ENCODE assay signal across 8 cellular contexts in the genomic region with DNA sequence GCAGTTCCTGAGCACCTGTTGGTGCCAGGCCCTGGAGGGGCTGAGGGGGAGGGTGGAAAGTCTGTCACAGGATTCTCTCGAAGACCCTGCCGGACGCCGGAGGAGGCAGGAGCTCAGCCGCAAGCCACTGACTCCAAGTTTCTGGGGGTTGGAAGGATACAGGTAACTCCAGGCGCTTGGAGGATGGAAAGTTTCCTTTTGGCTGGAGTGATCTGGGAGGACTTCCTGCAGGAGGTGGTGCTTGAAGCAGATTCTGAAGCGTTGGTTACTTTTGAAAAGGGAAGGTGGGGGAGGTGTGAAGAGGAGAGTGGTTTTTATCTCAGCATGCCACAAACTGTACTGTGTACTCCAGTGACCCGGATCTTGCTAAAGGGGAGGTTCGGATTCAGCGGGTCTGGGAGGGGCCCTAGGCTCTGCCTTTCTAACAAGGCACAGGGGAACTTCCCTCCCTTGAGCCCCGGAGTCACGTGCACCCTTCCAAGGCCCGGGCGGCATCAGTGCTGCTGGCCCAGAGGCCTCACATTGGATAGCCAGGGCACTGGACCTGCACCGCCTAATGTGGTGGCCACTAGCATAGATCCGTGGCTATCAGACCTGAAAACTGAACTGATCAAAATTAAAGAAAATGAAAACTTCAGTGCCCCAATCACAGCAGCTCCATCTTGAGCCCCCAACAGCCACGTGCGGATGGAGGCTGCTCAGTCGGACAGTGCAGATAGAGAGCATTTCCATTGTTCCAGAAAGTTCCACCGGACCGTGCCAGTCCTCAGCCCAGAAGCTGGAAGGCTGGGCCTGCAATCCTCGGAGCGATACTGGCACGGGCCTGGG. TPM values are rescaled to one million over a fixed set of nuclear protein-coding genes. Genes with fewer than 3 reads are reported as not detected.
A peak's percentile ranks its signal among the peaks of the same experiment; 100 is the strongest.
DNase-seq lines count a peak whose midpoint lies in the region; ATAC-seq and TF ChIP-seq lines count a peak whose summit lies in the region.

No MANE protein-coding gene starts in this region.

- no peak overlapping the region for H3K4me3 ChIP-seq in Caco-2 (ENCODE audit: low read depth, low read length)

- POLR2A ChIA-PET in Caco-2 (lab: Charles Lee) = no interaction called here
- POLR2A ChIA-PET in HEK293T (lab: Yijun Ruan, JAX) = no interaction called here

- DNase-seq in Caco-2 (no peak), NCI-H69 (lab: John Stamatoyannopoulos, UW) (peak; percentile 39), HEK293T (ENCODE audit: extremely low spot score) (no peak), T1000 (lab: John Stamatoyannopoulos, UW) (no peak), NCI-H345 treated with DMSO at 0.1 percent for 48 hours (lab: John Stamatoyannopoulos, UW; ENCODE audit: unreplicated experiment) (no peak)
- DNase-seq in effector memory CD8-positive, alpha-beta T cell = peak; percentile 65 to 73 (median 73)

- 0 out of 2 replicates have a peak, but pooled peaks cover 5% of the 10 kb centered on the region for H3K4me1 ChIP-seq in Caco-2

- H3K27ac Mint-ChIP-seq in Caco-2 (ENCODE audit: unreplicated experiment) = peak overlapping the region; percentile 11
- H3K27ac Mint-ChIP-seq in effector memory CD8-positive, alpha-beta T cell = peak overlapping the region; percentile 91 to 98
- H3K27ac Mint-ChIP-seq in stimulated activated naive CD8-positive, alpha-beta T cell treated with anti-CD3 and anti-CD28 coated beads, Interleukin-15, Interleukin-2, amounts not matched to agents 100 ng/mL and 50 ng/mL, for 24 hours = peak overlapping the region; percentile 91

- ATAC-seq in GM21526 (IDR thresholded peaks at IDR 0.05; ENCODE audit: low FRiP score, unreplicated experiment) = peak; percentile 43
- ATAC-seq in effector memory CD8-positive, alpha-beta T cell (replicated peaks) = peak; percentile 87

- no peaks in the 10 kb centered on the region for H3K27me3 Mint-ChIP-seq in Caco-2 (ENCODE audit: insufficient read depth, unreplicated experiment)
- no peaks in the 10 kb centered on the region for H3K27me3 Mint-ChIP-seq in effector memory CD8-positive, alpha-beta T cell
- H3K27me3 Mint-ChIP-seq in stimulated activated naive CD8-positive, alpha-beta T cell treated with anti-CD3 and anti-CD28 coated beads, Interleukin-15, Interleukin-2, amounts not matched to agents 100 ng/mL and 50 ng/mL, for 24 hours = no peaks in the 10 kb centered on the region

- H3K9me3 Mint-ChIP-seq in Caco-2 (ENCODE audit: unreplicated experiment) = no peaks in the 10 kb centered on the region
- H3K9me3 Mint-ChIP-seq in effector memory CD8-positive, alpha-beta T cell = no peaks in the 10 kb centered on the region
- H3K9me3 Mint-ChIP-seq in stimulated activated naive CD8-positive, alpha-beta T cell treated with anti-CD3 and anti-CD28 coated beads, Interleukin-15, Interleukin-2, amounts not matched to agents 100 ng/mL and 50 ng/mL, for 24 hours = no peaks in the 10 kb centered on the region

- no TSS peak for BruUV-seq in Caco-2 (replicated peaks; lab: Mats Ljungman, UMichigan)

- H3K4me3 Mint-ChIP-seq in Caco-2 (ENCODE audit: unreplicated experiment) = no peak overlapping the region
- peak overlapping the region; percentile 89 to 90 for H3K4me3 Mint-ChIP-seq in effector memory CD8-positive, alpha-beta T cell
- H3K4me3 Mint-ChIP-seq in stimulated activated naive CD8-positive, alpha-beta T cell treated with anti-CD3 and anti-CD28 coated beads, Interleukin-15, Interleukin-2, amounts not matched to agents 100 ng/mL and 50 ng/mL, for 24 hours = peak overlapping the region; percentile 70

- CTCF ChIA-PET in Caco-2 (lab: Charles Lee) (no interaction called here), HEK293T (lab: Yijun Ruan, JAX) (no interaction called here)

- intact Hi-C loops in Caco-2 (cut with micrococcal nuclease; ENCODE audit: unreplicated experiment) = no loop called here

- H3K36me3 Mint-ChIP-seq in Caco-2 (ENCODE audit: insufficient read depth, unreplicated experiment) = peaks cover 6% of the 10 kb centered on the region
- peaks cover 59% of the 10 kb centered on the region for H3K36me3 Mint-ChIP-seq in effector memory CD8-positive, alpha-beta T cell (ENCODE audit: insufficient read depth)
- H3K36me3 Mint-ChIP-seq in stimulated activated naive CD8-positive, alpha-beta T cell treated with anti-CD3 and anti-CD28 coated beads, Interleukin-15, Interleukin-2, amounts not matched to agents 100 ng/mL and 50 ng/mL, for 24 hours (ENCODE audit: low read depth) = no peaks in the 10 kb centered on the region

- TF ChIP-seq CTCF in Caco-2 (IDR thresholded peaks at IDR 0.05; ENCODE audit: insufficient read depth in 1 of 2, low read depth in 1 of 2, low read length in 1 of 2, severe bottlenecking in 1 of 2, unreplicated experiment in 1 of 2) = no peak

- no peaks in the 10 kb centered on the region for H3K36me3 ChIP-seq in Caco-2 (ENCODE audit: control insufficient read depth, insufficient read depth, low read length)

- H3K4me1 Mint-ChIP-seq in Caco-2 (ENCODE audit: low read depth, unreplicated experiment) = peaks cover 8% of the 10 kb centered on the region
- H3K4me1 Mint-ChIP-seq in effector memory CD8-positive, alpha-beta T cell (ENCODE audit: low read depth in 2 of 2) = peaks cover 71 to 78% of the 10 kb centered on the region in 2 donors
- peaks cover 88% of the 10 kb centered on the region for H3K4me1 Mint-ChIP-seq in stimulated activated naive CD8-positive, alpha-beta T cell treated with anti-CD3 and anti-CD28 coated beads, Interleukin-15, Interleukin-2, amounts not matched to agents 100 ng/mL and 50 ng/mL, for 24 hours (ENCODE audit: low read depth)

- H3K27me3 ChIP-seq in Caco-2 (replicated peaks; ENCODE audit: control insufficient read depth, insufficient read depth, low read length) = no peaks in the 10 kb centered on the region

- H3K9me3 ChIP-seq in Caco-2 = no peaks in the 10 kb centered on the region

TF ChIP-seq in HEK293T, 16 proteins besides CTCF, POLR2A, EP300 and RAD21:
- no peak for TF ChIP-seq HDGF (IDR thresholded peaks at IDR 0.05; ENCODE audit: borderline replicate concordance)
- TF ChIP-seq ZNF384 (IDR thresholded peaks at IDR 0.05) = no peak
- TF ChIP-seq ARNT (IDR thresholded peaks at IDR 0.05) = no peak
- TF ChIP-seq ELF4 (IDR thresholded peaks at IDR 0.05) = no peak
- no peak for TF ChIP-seq FOXK2 (IDR thresholded peaks at IDR 0.05)
- TF ChIP-seq NFRKB (IDR thresholded peaks at IDR 0.05) = no peak
- no peak for TF ChIP-seq CTBP1 (IDR thresholded peaks at IDR 0.05; ENCODE audit: borderline replicate concordance)
- TF ChIP-seq L3MBTL2 (conservative IDR thresholded peaks at IDR 0.05) = no peak
- TF ChIP-seq TARDBP (IDR thresholded peaks at IDR 0.05) = no peak

RNA-seq across cellular contexts. Expression of a gene that starts 42.2 kb away (rescaled TPM):
- total RNA-seq in Caco-2 (2022) = 140 and 142 TPM in 2 replicates

Comparison
In these comparisons a context has a peak if more than half of its experiments do, and no peak if none do; other contexts are left out.
1. DNase-seq: peak in NCI-H69 (single experiment) and effector memory CD8-positive, alpha-beta T cell (3 of 3); none in Caco-2 (0 of 2), HEK293T (single experiment), T1000 (single experiment) and NCI-H345 treated with DMSO at 0.1 percent for 48 hours (single experiment).
2. H3K27ac Mint-ChIP-seq: peak in every context shown above with its lines; median percentile 94 in effector memory CD8-positive, alpha-beta T cell; 91 in stimulated activated naive CD8-positive, alpha-beta T cell treated with anti-CD3 and anti-CD28 coated beads, Interleukin-15, Interleukin-2, amounts not matched to agents 100 ng/mL and 50 ng/mL, for 24 hours; 11 in Caco-2.